In genomic region chr9:23005061-23005690, GRCh38 we compare ENCODE assay signal across 1 cellular context.
TF ChIP-seq lines count a peak whose summit lies in the region.

No MANE protein-coding gene starts in this region.

TF ChIP-seq in GM23338, 12 proteins besides CTCF, POLR2A, EP300 and RAD21 (continued from another document):
- no peak for TF ChIP-seq ZNF462 (CRISPR knock-in tag; IDR thresholded peaks at IDR 0.05)
- TF ChIP-seq CREB1 (CRISPR knock-in tag; IDR thresholded peaks at IDR 0.05; ENCODE audit: low read depth), result no peak
- TF ChIP-seq ZNF114 (CRISPR knock-in tag; IDR thresholded peaks at IDR 0.05), result no peak
- TF ChIP-seq REST (IDR thresholded peaks at IDR 0.05; ENCODE audit: unreplicated experiment), result no peak
- TF ChIP-seq ZNF331 (CRISPR knock-in tag; IDR thresholded peaks at IDR 0.05; ENCODE audit: low read depth), result no peak
- no peak for TF ChIP-seq STAT1 (IDR thresholded peaks at IDR 0.05; ENCODE audit: unreplicated experiment)
- TF ChIP-seq EZH2 (IDR thresholded peaks at IDR 0.05; ENCODE audit: low read depth, unreplicated experiment), result no peak
